In genomic region chr7:44607141-44608068, GRCh38 we compare ENCODE assay signal across 8 cellular contexts. TPM values are rescaled to one million over a fixed set of nuclear protein-coding genes. Genes with fewer than 3 reads are reported as not detected.
DNase-seq lines count a peak whose midpoint lies in the region; ATAC-seq and TF ChIP-seq lines count a peak whose summit lies in the region.

No MANE protein-coding gene starts in this region.

- peaks cover 13% of the 10 kb centered on the region for H3K4me1 Mint-ChIP-seq in progenitor cell of endocrine pancreas (ENCODE audit: low read depth)

- peaks cover 55% of the 10 kb centered on the region for H3K79me2 ChIP-seq in OCI-LY7 (ENCODE audit: insufficient read depth, low read depth, low read length)

- intact Hi-C loops in OCI-LY7 (cut with micrococcal nuclease; ENCODE audit: unreplicated experiment), result loop anchor here (2.0 kb wide), 1 partner anchor 393 kb away; the partner anchor contains the start of gene CCM2

- H3K36me3 Mint-ChIP-seq in progenitor cell of endocrine pancreas (ENCODE audit: insufficient read depth), result peaks cover 9% of the 10 kb centered on the region

- POLR2A ChIA-PET in OCI-LY7 (lab: Charles Lee), result interaction anchor here (0.6 to 2.2 kb wide), 11 partner anchors 9 to 268 kb away, joined by 3 to 8 read pairs (median 5); no protein-coding TSS in a partner anchor

- H3K4me3 Mint-ChIP-seq in progenitor cell of endocrine pancreas (ENCODE audit: low read depth), result peak overlapping the region; percentile 98

- H3K9me2 ChIP-seq in OCI-LY7 (ENCODE audit: insufficient read depth, low read length), result no peaks in the 10 kb centered on the region

- H3K36me3 ChIP-seq in ES-I3 (ENCODE audit: insufficient read depth, low read length), result no peaks in the 10 kb centered on the region
- H3K36me3 ChIP-seq in OCI-LY7 (ENCODE audit: insufficient read depth, low read length), result peaks cover 21% of the 10 kb centered on the region; the same call in 1 of the 2 replicates

- H3K4me3 ChIP-seq in OCI-LY7 (ENCODE audit: low read depth, low read length, poor library complexity, severe bottlenecking) (peak overlapping the region; percentile 77), epithelial cell of proximal tubule (ENCODE audit: low read depth, low read length) (peak overlapping the region; percentile 97)

- H4K20me1 ChIP-seq in OCI-LY7 (ENCODE audit: insufficient read depth, low read length), result peaks cover 7% of the 10 kb centered on the region; the same call in 1 of the 2 replicates

- no peaks in the 10 kb centered on the region for H3K27me3 Mint-ChIP-seq in progenitor cell of endocrine pancreas

- H3K9me3 Mint-ChIP-seq in progenitor cell of endocrine pancreas (ENCODE audit: low read depth), result no peaks in the 10 kb centered on the region

- DNase-seq in OCI-LY7 (ENCODE audit: low spot score) (no peak), epithelial cell of proximal tubule (ENCODE audit: low read depth) (no peak), progenitor cell of endocrine pancreas (ENCODE audit: low spot score, unreplicated experiment) (no peak), cortex of kidney (lab: John Stamatoyannopoulos, UW) (no peak), NCI-H446 (lab: John Stamatoyannopoulos, UW) (no peak)
- DNase-seq in NK-92 treated with Interleukin-12 subunit alpha and Interleukin-12 subunit beta, amount 100 ng/mL, for 24 hours (lab: John Stamatoyannopoulos, UW), result no peak

- peak overlapping the region; percentile 90 for H3K9ac ChIP-seq in ES-I3 (ENCODE audit: low read depth, low read length)

- H3K9me3 ChIP-seq in ES-I3 (ENCODE audit: control insufficient read depth, insufficient read depth, low read length) (no peaks in the 10 kb centered on the region), OCI-LY7 (ENCODE audit: low read length) (no peaks in the 10 kb centered on the region)

- peak overlapping the region; percentile 54; the same call in 1 of the 2 replicates for H2AFZ ChIP-seq in OCI-LY7 (ENCODE audit: low read length)

- peak overlapping the region; percentile 91 for H3K4me2 ChIP-seq in OCI-LY7 (ENCODE audit: low read length)

- TF ChIP-seq CTCF in OCI-LY7 (conservative IDR thresholded peaks at IDR 0.05; ENCODE audit: low read length) (no peak), epithelial cell of proximal tubule (conservative IDR thresholded peaks at IDR 0.05; ENCODE audit: low read depth, low read length) (no peak), progenitor cell of endocrine pancreas (IDR thresholded peaks at IDR 0.05; ENCODE audit: unreplicated experiment) (no peak)

- H3K27ac Mint-ChIP-seq in progenitor cell of endocrine pancreas, result peak overlapping the region; percentile 99

- H3K27ac ChIP-seq in OCI-LY7 (ENCODE audit: low read depth, low read length, poor library complexity, severe bottlenecking), result peak overlapping the region; percentile 71

- CTCF ChIA-PET in OCI-LY7 (lab: Charles Lee; ENCODE audit: unreplicated experiment), result interaction anchor here (0.9 kb wide), 1 partner anchor 237 kb away, joined by 3 read pairs; no protein-coding TSS in a partner anchor

- no peak for ATAC-seq in HG03196 (IDR thresholded peaks at IDR 0.05; ENCODE audit: unreplicated experiment)

- BruUV-seq in OCI-LY7 (replicated peaks; lab: Mats Ljungman, UMichigan), result TSS peak; percentile 89

- H3K4me1 ChIP-seq in ES-I3 (ENCODE audit: insufficient read depth, low read length) (peaks cover 4% of the 10 kb centered on the region; the same call in 1 of the 2 replicates), OCI-LY7 (ENCODE audit: insufficient read depth, low read length, poor library complexity, severe bottlenecking) (peaks cover 27% of the 10 kb centered on the region)

RNA-seq across cellular contexts. Expression of gene OGDH, which starts 1.0 kb away (rescaled TPM):
- 32.6 and 47.6 TPM in 2 replicates for total RNA-seq in OCI-LY7 (2014; rRNA removed; shearing (Covaris generic))
- total RNA-seq in OCI-LY7 (2022), result 70.9 and 71.8 TPM in 2 replicates
- total RNA-seq in epithelial cell of proximal tubule, result 62.0 and 93.0 TPM in 2 replicates
- total RNA-seq in progenitor cell of endocrine pancreas, result 93.5 and 105 TPM in 2 replicates

RNA-seq across cellular contexts. Expression of gene TMED4, which starts 25.4 kb away (rescaled TPM):
- total RNA-seq in OCI-LY7 (2014; rRNA removed; shearing (Covaris generic)), result 64.9 and 80.5 TPM in 2 replicates
- total RNA-seq in OCI-LY7 (2022) (68.6 and 69.1 TPM in 2 replicates), epithelial cell of proximal tubule (114 and 167 TPM in 2 replicates), progenitor cell of endocrine pancreas (117 and 119 TPM in 2 replicates)

RNA-seq across cellular contexts. Expression of gene DDX56, which starts 33.7 kb away (rescaled TPM):
- 69.2 and 89.2 TPM in 2 replicates for total RNA-seq in OCI-LY7 (2014; rRNA removed; shearing (Covaris generic))
- total RNA-seq in OCI-LY7 (2022), result 78.6 and 95.4 TPM in 2 replicates
- total RNA-seq in epithelial cell of proximal tubule, result 53.2 and 106 TPM in 2 replicates
- 111 and 120 TPM in 2 replicates for total RNA-seq in progenitor cell of endocrine pancreas
